ENCODE assay signal across 1 cellular context in the genomic region with DNA sequence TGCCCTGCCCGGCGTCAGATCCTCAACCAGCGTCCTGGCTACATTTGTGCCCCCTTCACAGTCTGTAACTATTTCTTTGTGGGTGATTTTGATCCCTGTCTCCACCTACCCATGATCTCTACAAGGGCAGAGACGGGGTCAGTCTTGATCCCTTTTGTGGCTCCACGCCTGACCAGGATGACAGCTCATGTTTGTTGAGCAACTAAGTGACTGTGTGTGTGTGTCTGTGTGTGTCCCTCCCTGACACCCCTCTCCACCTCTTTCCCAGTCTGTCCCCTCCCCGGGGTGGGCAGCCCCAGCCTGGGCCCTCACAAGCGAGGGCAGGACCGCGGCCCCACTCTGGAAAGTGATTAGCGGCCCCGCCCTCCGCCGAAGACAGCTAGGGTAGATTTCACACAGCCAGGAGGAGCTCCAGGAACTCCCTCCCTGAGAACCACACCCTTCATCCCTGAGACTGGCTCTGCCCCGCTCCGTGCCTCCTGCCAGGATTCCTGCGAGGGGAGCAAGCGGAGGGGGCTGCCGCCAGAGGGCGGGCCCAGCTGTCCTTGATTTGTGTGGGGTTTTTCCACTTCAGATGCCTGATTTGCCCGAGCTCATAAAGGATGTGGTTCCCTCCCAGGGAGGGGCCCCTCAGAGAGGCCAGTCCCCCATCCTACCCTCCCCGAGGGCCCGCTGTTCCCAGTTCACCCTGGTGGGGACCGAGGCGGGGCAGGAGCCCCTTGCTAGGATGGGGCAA.
TF ChIP-seq lines count a peak whose summit lies in the region.

No MANE protein-coding gene starts in this region.

TF ChIP-seq in H1, 55 proteins besides CTCF, POLR2A, EP300 and RAD21:
- no peak for TF ChIP-seq SIRT6 (IDR thresholded peaks at IDR 0.05; ENCODE audit: low read length)
- no peak for TF ChIP-seq PHF8 (conservative IDR thresholded peaks at IDR 0.05; ENCODE audit: low read depth, low read length)
- TF ChIP-seq FOSL1 (IDR thresholded peaks at IDR 0.05; ENCODE audit: insufficient read depth, low read depth, low read length): no peak
- TF ChIP-seq USF2 (IDR thresholded peaks at IDR 0.05; ENCODE audit: low read length): no peak
- no peak for TF ChIP-seq CREB1 (IDR thresholded peaks at IDR 0.05)
- TF ChIP-seq TBP (IDR thresholded peaks at IDR 0.05; ENCODE audit: low read depth, low read length): no peak
- TF ChIP-seq SP4 (IDR thresholded peaks at IDR 0.05; ENCODE audit: low read length): no peak
- TF ChIP-seq YY1 (IDR thresholded peaks at IDR 0.05; ENCODE audit: low read depth, low read length): 0 out of 2 replicates have a peak, but pooled peaks have one; percentile 41
- no peak for TF ChIP-seq BRCA1 (IDR thresholded peaks at IDR 0.05; ENCODE audit: low read depth, low read length)
- TF ChIP-seq CEBPB (IDR thresholded peaks at IDR 0.05; ENCODE audit: low read depth, low read length): no peak
- no peak for TF ChIP-seq NANOG (IDR thresholded peaks at IDR 0.05; ENCODE audit: insufficient read depth, low read depth, low read length, poor library complexity, severe bottlenecking)
- TF ChIP-seq CHD1 (IDR thresholded peaks at IDR 0.05; ENCODE audit: low read depth, low read length): no peak
- TF ChIP-seq RXRA (IDR thresholded peaks at IDR 0.05; ENCODE audit: insufficient read depth, low read depth, low read length): no peak
- TF ChIP-seq ZNF274 (IDR thresholded peaks at IDR 0.05; ENCODE audit: borderline replicate concordance, extremely low read depth, low read length): no peak
- TF ChIP-seq, protein P1, sequence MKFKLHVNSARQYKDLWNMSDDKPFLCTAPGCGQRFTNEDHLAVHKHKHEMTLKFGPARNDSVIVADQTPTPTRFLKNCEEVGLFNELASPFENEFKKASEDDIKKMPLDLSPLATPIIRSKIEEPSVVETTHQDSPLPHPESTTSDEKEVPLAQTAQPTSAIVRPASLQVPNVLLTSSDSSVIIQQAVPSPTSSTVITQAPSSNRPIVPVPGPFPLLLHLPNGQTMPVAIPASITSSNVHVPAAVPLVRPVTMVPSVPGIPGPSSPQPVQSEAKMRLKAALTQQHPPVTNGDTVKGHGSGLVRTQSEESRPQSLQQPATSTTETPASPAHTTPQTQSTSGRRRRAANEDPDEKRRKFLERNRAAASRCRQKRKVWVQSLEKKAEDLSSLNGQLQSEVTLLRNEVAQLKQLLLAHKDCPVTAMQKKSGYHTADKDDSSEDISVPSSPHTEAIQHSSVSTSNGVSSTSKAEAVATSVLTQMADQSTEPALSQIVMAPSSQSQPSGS (IDR thresholded peaks at IDR 0.05; ENCODE audit: low read length): no peak
- 0 out of 2 replicates have a peak, but pooled peaks have one; percentile 20 for TF ChIP-seq E2F6 (IDR thresholded peaks at IDR 0.05)
- no peak for TF ChIP-seq SP1 (IDR thresholded peaks at IDR 0.05; ENCODE audit: low read depth, low read length)
- 0 out of 2 replicates have a peak, but pooled peaks have one; percentile 27 for TF ChIP-seq MAX (IDR thresholded peaks at IDR 0.05)
- no peak for TF ChIP-seq RFX5 (IDR thresholded peaks at IDR 0.05; ENCODE audit: borderline replicate concordance, low read depth, low read length)
- TF ChIP-seq SRF (IDR thresholded peaks at IDR 0.05; ENCODE audit: low read depth, low read length): no peak
- no peak for TF ChIP-seq CHD2 (IDR thresholded peaks at IDR 0.05; ENCODE audit: low read length)
- TF ChIP-seq KDM4A (IDR thresholded peaks at IDR 0.05; ENCODE audit: low read depth, low read length, severe bottlenecking): no peak
- TF ChIP-seq JUND (IDR thresholded peaks at IDR 0.05; ENCODE audit: low read length): no peak
- no peak for TF ChIP-seq HDAC2 (IDR thresholded peaks at IDR 0.05; ENCODE audit: borderline replicate concordance in 1 of 2, low read depth in 2 of 2, low read length in 2 of 2)
- TF ChIP-seq JUN (IDR thresholded peaks at IDR 0.05; ENCODE audit: low read depth, low read length): no peak
- TF ChIP-seq TEAD4 (IDR thresholded peaks at IDR 0.05; ENCODE audit: low read depth, low read length): no peak
- TF ChIP-seq KDM5A (IDR thresholded peaks at IDR 0.05; ENCODE audit: low read length): no peak
- no peak for TF ChIP-seq SAP30 (IDR thresholded peaks at IDR 0.05; ENCODE audit: insufficient read depth, insufficient replicate concordance, low read length)
- no peak for TF ChIP-seq MAFK (IDR thresholded peaks at IDR 0.05; ENCODE audit: low read depth, low read length)
- no peak for TF ChIP-seq EZH2 (IDR thresholded peaks at IDR 0.05; ENCODE audit: low read depth, low read length, severe bottlenecking)
- TF ChIP-seq RNF2 (IDR thresholded peaks at IDR 0.05; ENCODE audit: borderline replicate concordance, low read depth, low read length, missing control alignments, poor library complexity, severe bottlenecking): no peak
- TF ChIP-seq, protein P2, sequence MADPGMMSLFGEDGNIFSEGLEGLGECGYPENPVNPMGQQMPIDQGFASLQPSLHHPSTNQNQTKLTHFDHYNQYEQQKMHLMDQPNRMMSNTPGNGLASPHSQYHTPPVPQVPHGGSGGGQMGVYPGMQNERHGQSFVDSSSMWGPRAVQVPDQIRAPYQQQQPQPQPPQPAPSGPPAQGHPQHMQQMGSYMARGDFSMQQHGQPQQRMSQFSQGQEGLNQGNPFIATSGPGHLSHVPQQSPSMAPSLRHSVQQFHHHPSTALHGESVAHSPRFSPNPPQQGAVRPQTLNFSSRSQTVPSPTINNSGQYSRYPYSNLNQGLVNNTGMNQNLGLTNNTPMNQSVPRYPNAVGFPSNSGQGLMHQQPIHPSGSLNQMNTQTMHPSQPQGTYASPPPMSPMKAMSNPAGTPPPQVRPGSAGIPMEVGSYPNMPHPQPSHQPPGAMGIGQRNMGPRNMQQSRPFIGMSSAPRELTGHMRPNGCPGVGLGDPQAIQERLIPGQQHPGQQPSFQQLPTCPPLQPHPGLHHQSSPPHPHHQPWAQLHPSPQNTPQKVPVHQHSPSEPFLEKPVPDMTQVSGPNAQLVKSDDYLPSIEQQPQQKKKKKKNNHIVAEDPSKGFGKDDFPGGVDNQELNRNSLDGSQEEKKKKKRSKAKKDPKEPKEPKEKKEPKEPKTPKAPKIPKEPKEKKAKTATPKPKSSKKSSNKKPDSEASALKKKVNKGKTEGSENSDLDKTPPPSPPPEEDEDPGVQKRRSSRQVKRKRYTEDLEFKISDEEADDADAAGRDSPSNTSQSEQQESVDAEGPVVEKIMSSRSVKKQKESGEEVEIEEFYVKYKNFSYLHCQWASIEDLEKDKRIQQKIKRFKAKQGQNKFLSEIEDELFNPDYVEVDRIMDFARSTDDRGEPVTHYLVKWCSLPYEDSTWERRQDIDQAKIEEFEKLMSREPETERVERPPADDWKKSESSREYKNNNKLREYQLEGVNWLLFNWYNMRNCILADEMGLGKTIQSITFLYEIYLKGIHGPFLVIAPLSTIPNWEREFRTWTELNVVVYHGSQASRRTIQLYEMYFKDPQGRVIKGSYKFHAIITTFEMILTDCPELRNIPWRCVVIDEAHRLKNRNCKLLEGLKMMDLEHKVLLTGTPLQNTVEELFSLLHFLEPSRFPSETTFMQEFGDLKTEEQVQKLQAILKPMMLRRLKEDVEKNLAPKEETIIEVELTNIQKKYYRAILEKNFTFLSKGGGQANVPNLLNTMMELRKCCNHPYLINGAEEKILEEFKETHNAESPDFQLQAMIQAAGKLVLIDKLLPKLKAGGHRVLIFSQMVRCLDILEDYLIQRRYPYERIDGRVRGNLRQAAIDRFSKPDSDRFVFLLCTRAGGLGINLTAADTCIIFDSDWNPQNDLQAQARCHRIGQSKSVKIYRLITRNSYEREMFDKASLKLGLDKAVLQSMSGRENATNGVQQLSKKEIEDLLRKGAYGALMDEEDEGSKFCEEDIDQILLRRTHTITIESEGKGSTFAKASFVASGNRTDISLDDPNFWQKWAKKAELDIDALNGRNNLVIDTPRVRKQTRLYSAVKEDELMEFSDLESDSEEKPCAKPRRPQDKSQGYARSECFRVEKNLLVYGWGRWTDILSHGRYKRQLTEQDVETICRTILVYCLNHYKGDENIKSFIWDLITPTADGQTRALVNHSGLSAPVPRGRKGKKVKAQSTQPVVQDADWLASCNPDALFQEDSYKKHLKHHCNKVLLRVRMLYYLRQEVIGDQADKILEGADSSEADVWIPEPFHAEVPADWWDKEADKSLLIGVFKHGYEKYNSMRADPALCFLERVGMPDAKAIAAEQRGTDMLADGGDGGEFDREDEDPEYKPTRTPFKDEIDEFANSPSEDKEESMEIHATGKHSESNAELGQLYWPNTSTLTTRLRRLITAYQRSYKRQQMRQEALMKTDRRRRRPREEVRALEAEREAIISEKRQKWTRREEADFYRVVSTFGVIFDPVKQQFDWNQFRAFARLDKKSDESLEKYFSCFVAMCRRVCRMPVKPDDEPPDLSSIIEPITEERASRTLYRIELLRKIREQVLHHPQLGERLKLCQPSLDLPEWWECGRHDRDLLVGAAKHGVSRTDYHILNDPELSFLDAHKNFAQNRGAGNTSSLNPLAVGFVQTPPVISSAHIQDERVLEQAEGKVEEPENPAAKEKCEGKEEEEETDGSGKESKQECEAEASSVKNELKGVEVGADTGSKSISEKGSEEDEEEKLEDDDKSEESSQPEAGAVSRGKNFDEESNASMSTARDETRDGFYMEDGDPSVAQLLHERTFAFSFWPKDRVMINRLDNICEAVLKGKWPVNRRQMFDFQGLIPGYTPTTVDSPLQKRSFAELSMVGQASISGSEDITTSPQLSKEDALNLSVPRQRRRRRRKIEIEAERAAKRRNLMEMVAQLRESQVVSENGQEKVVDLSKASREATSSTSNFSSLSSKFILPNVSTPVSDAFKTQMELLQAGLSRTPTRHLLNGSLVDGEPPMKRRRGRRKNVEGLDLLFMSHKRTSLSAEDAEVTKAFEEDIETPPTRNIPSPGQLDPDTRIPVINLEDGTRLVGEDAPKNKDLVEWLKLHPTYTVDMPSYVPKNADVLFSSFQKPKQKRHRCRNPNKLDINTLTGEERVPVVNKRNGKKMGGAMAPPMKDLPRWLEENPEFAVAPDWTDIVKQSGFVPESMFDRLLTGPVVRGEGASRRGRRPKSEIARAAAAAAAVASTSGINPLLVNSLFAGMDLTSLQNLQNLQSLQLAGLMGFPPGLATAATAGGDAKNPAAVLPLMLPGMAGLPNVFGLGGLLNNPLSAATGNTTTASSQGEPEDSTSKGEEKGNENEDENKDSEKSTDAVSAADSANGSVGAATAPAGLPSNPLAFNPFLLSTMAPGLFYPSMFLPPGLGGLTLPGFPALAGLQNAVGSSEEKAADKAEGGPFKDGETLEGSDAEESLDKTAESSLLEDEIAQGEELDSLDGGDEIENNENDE (IDR thresholded peaks at IDR 0.05; ENCODE audit: insufficient replicate concordance, low read length): no peak
- TF ChIP-seq ASH2L (IDR thresholded peaks at IDR 0.05; ENCODE audit: low read length): no peak
- 0 out of 4 replicates have a peak, but pooled peaks of 1 of the 2 experiments have one; percentile 44 for TF ChIP-seq SIN3A (conservative IDR thresholded peaks at IDR 0.05 in 1 of 2, IDR thresholded peaks at IDR 0.05 in 1 of 2; ENCODE audit: low read depth in 1 of 2, low read length in 2 of 2)
- TF ChIP-seq BCL11A (IDR thresholded peaks at IDR 0.05; ENCODE audit: low read depth in 2 of 2, low read length in 2 of 2): no peak
- TF ChIP-seq BACH1 (IDR thresholded peaks at IDR 0.05; ENCODE audit: low read length): 0 out of 2 replicates have a peak, but pooled peaks have one; percentile 13
- no peak for TF ChIP-seq CTBP2 (IDR thresholded peaks at IDR 0.05; ENCODE audit: borderline replicate concordance, insufficient read depth, insufficient read length, low read length)
- TF ChIP-seq GABPA (IDR thresholded peaks at IDR 0.05; ENCODE audit: borderline replicate concordance, insufficient read depth, low read length): peak; percentile 56; the same call in 1 of the 2 replicates
- TF ChIP-seq RBBP5 (IDR thresholded peaks at IDR 0.05; ENCODE audit: borderline replicate concordance, low read depth, low read length): no peak
- TF ChIP-seq TAF7 (optimal IDR thresholded peaks at IDR 0.05; ENCODE audit: borderline replicate concordance, low read depth, low read length): no peak
- TF ChIP-seq KDM1A (IDR thresholded peaks at IDR 0.05; ENCODE audit: borderline replicate concordance, low read length): no peak
- TF ChIP-seq GTF2F1 (IDR thresholded peaks at IDR 0.05; ENCODE audit: borderline replicate concordance, low read depth, low read length): no peak
- TF ChIP-seq, protein P3, sequence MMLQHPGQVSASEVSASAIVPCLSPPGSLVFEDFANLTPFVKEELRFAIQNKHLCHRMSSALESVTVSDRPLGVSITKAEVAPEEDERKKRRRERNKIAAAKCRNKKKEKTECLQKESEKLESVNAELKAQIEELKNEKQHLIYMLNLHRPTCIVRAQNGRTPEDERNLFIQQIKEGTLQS (IDR thresholded peaks at IDR 0.05; ENCODE audit: insufficient read depth, low read depth, low read length): no peak
